8 cellular contexts compared by ENCODE assay signal in genomic region chr17:77373298-77374169, GRCh38.
DNase-seq lines count a peak whose midpoint lies in the region; ATAC-seq and TF ChIP-seq lines count a peak whose summit lies in the region.

No MANE protein-coding gene starts in this region.

- TF ChIP-seq CTCF in brain (conservative IDR thresholded peaks at IDR 0.05): no peak

- peak overlapping the region; percentile 62 to 83 (median 80) for H3K4me3 ChIP-seq in subcutaneous abdominal adipose tissue (ENCODE audit: low read depth in 1 of 5, low read length in 5 of 5)

- H3K9me3 ChIP-seq in subcutaneous abdominal adipose tissue (ENCODE audit: control insufficient read depth in 5 of 5, low read length in 5 of 5): no peaks in the 10 kb centered on the region

- peak overlapping the region; percentile 82 for H3K27ac ChIP-seq in subcutaneous abdominal adipose tissue (ENCODE audit: low read depth, low read length)

- H3K9ac ChIP-seq in subcutaneous abdominal adipose tissue (ENCODE audit: low read length in 5 of 5): peak overlapping the region; percentile 44 to 73 (median 68)

- H3K36me3 Mint-ChIP-seq in brain: no peaks in the 10 kb centered on the region

- peak overlapping the region; percentile 97 to 100 (median 99) for H3K4me3 Mint-ChIP-seq in brain

- peaks cover 16% of the 10 kb centered on the region for H3K27me3 Mint-ChIP-seq in brain

- H3K36me3 ChIP-seq in subcutaneous abdominal adipose tissue (ENCODE audit: control insufficient read depth in 5 of 5, insufficient read depth in 5 of 5, low read length in 5 of 5): peaks cover 0 to under 1% (median under 1%) of the 10 kb centered on the region in 5 donors

- peak overlapping the region; percentile 97 to 100 (median 98) for H3K27ac Mint-ChIP-seq in brain

- H3K4me1 Mint-ChIP-seq in brain: peaks cover 70% of the 10 kb centered on the region

- H3K27me3 ChIP-seq in subcutaneous abdominal adipose tissue (ENCODE audit: control insufficient read depth in 5 of 5, insufficient read depth in 4 of 5, low read length in 5 of 5): no peaks in the 10 kb centered on the region

- no peak for ATAC-seq in HG03520 (IDR thresholded peaks at IDR 0.05; ENCODE audit: unreplicated experiment)

- peaks cover 13 to 86% (median 64%) of the 10 kb centered on the region in 5 donors for H3K4me1 ChIP-seq in subcutaneous abdominal adipose tissue (ENCODE audit: control insufficient read depth in 5 of 5, insufficient read depth in 5 of 5, low read length in 5 of 5)

- H3K9me3 Mint-ChIP-seq in brain: peaks cover 0 to 7% (median 0%) of the 10 kb centered on the region in 5 experiments

- peak; percentile 39 for DNase-seq in activated naive CD4-positive, alpha-beta T cell treated with Interleukin-2 at 50 U/mL for 16 hours
- no peak for DNase-seq in activated naive CD4-positive, alpha-beta T cell treated with anti-CD3 and anti-CD28 coated beads, Interleukin-2, amount 50 U/mL, for 16 hours
- DNase-seq in NCI-H69 (lab: John Stamatoyannopoulos, UW): peak; percentile 67
- DNase-seq in left kidney (ENCODE audit: low read depth, low spot score): peak; percentile 82
- DNase-seq in NCI-H510A (lab: John Stamatoyannopoulos, UW): no peak

Comparison
In these comparisons a context has a peak if more than half of its experiments do, and no peak if none do; other contexts are left out.
1. DNase-seq: peak in activated naive CD4-positive, alpha-beta T cell treated with Interleukin-2 at 50 U/mL for 16 hours (single experiment), NCI-H69 (single experiment) and left kidney (single experiment); none in activated naive CD4-positive, alpha-beta T cell treated with anti-CD3 and anti-CD28 coated beads, Interleukin-2, amount 50 U/mL, for 16 hours (single experiment) and NCI-H510A (single experiment).